ENCODE assay signal across 24 cellular contexts in genomic region chr10:70932415-70933196, GRCh38. TPM values are rescaled to one million over a fixed set of nuclear protein-coding genes. Genes with fewer than 3 reads are reported as not detected.
DNase-seq lines count a peak whose midpoint lies in the region; ATAC-seq and TF ChIP-seq lines count a peak whose summit lies in the region.
"Had no signal": no experiment of that assay in that cellular context is flagged by ENCODE, and none has a peak within 500 bp of the region (broad histone marks: within the 10 kb centered on the region; RNA-seq: fewer than 3 reads in every experiment).

No MANE protein-coding gene starts in this region.

- no peak for ATAC-seq in omental fat pad (ENCODE audit: low FRiP score)
- ATAC-seq: effector memory CD8-positive, alpha-beta T cell; GM12878; stimulated activated naive CD8-positive, alpha-beta T cell treated with anti-CD3 and anti-CD28 coated beads, Interleukin-15, Interleukin-2, amounts not matched to agents 100 U/mL and 50 U/mL, for 24 hours had no signal

- H3K9me3 ChIP-seq in BE2C, result no peaks in the 10 kb centered on the region; the same call in 1 of the 2 replicates
- no peaks in the 10 kb centered on the region for H3K9me3 ChIP-seq in prostate gland
- H3K9me3 ChIP-seq in esophagus squamous epithelium, result no peaks in the 10 kb centered on the region
- H3K9me3 ChIP-seq: esophagus muscularis mucosa, right atrium auricular region, tibial nerve had no signal

- H3K4me3 ChIP-seq in BE2C (ENCODE audit: low read depth, low read length) (no peak overlapping the region), prostate gland (no peak overlapping the region), esophagus squamous epithelium (no peak overlapping the region)
- H3K4me3 ChIP-seq: esophagus muscularis mucosa, GM12878, right atrium auricular region, SK-N-MC, tibial nerve had no signal

- DNase-seq in BE2C, result peak; percentile 30
- DNase-seq in HT-29 (ENCODE audit: low spot score), result peak; percentile 33
- peak; percentile 77 for DNase-seq in cerebellum (ENCODE audit: low spot score)
- peak; percentile 96 for DNase-seq in prostate gland (ENCODE audit: low spot score)
- no peak for DNase-seq in omental fat pad (ENCODE audit: low spot score)
- no peak for DNase-seq in NCI-H2029 (lab: John Stamatoyannopoulos, UW)
- DNase-seq in esophagus squamous epithelium (lab: John Stamatoyannopoulos, UW), result no peak
- DNase-seq: activated B cell treated with CpG ODN at 0.5 μM for 24 hours; activated CD4-positive, alpha-beta memory T cell treated with anti-CD3 and anti-CD28 coated beads for 36 hours; brain microvascular endothelial cell; CD4-positive, alpha-beta T cell; effector memory CD8-positive, alpha-beta T cell; kidney; mammary epithelial cell; NCI-H1417; NCI-H510A; nucleus accumbens; stimulated activated CD4-positive, alpha-beta T cell treated with anti-CD3 and anti-CD28 coated beads, Interleukin-4, amount 100 ng/mL, for 4 hours; stimulated activated naive CD8-positive, alpha-beta T cell treated with anti-CD3 and anti-CD28 coated beads, Interleukin-15, Interleukin-2, amounts not matched to agents 100 U/mL and 50 U/mL, for 24 hours had no signal

- H3K27ac ChIP-seq in prostate gland (no peak overlapping the region), esophagus squamous epithelium (no peak overlapping the region)
- H3K27ac ChIP-seq: brain microvascular endothelial cell, esophagus muscularis mucosa, right atrium auricular region, SK-N-MC, tibial nerve had no signal

- no peaks in the 10 kb centered on the region for H3K36me3 ChIP-seq in BE2C
- no peaks in the 10 kb centered on the region for H3K36me3 ChIP-seq in prostate gland
- no peaks in the 10 kb centered on the region for H3K36me3 ChIP-seq in esophagus squamous epithelium
- H3K36me3 ChIP-seq: brain microvascular endothelial cell, esophagus muscularis mucosa, right atrium auricular region, tibial nerve had no signal

- H3K27me3 ChIP-seq in BE2C, result no peaks in the 10 kb centered on the region
- no peaks in the 10 kb centered on the region for H3K27me3 ChIP-seq in prostate gland (replicated peaks; ENCODE audit: insufficient read depth)
- H3K27me3 ChIP-seq in esophagus squamous epithelium, result peaks cover 0 to 36% (median 0%) of the 10 kb centered on the region in 4 donors
- H3K27me3 ChIP-seq: right atrium auricular region, tibial nerve had no signal

- TF ChIP-seq CTCF in BE2C (IDR thresholded peaks at IDR 0.05; ENCODE audit: low read depth, low read length), result no peak
- TF ChIP-seq CTCF in prostate gland (IDR thresholded peaks at IDR 0.05), result no peak
- TF ChIP-seq CTCF in omental fat pad (IDR thresholded peaks at IDR 0.05), result no peak
- no peak for TF ChIP-seq CTCF in esophagus squamous epithelium (IDR thresholded peaks at IDR 0.05)

- peaks cover 7% of the 10 kb centered on the region for H3K4me1 ChIP-seq in BE2C
- no peaks in the 10 kb centered on the region for H3K4me1 ChIP-seq in prostate gland (replicated peaks)
- H3K4me1 ChIP-seq in esophagus squamous epithelium, result peaks cover 6 to 15% (median 7%) of the 10 kb centered on the region in 3 donors
- H3K4me1 ChIP-seq: esophagus muscularis mucosa, tibial nerve had no signal

- intact Hi-C loops in prostate gland (cut with DNase I), result no loop called here
- intact Hi-C loops in esophagus squamous epithelium (cut with DNase I), result no loop called here

- no peak for TF ChIP-seq POLR2A in prostate gland (IDR thresholded peaks at IDR 0.05)
- no peak for TF ChIP-seq POLR2A in esophagus squamous epithelium (IDR thresholded peaks at IDR 0.05)

- 17% methylated on average over 9 of the region's 9 CpGs for WGBS in prostate gland
- 17 to 62% methylated on average over 1 to 8 of the region's 9 CpGs for whole genome bisulfite sequencing in esophagus squamous epithelium, 2 donors

RNA-seq across cellular contexts. Expression of gene PCBD1, which starts 44.2 kb away (rescaled TPM):
- 93.5 TPM for polyA plus RNA-seq in BE2C (2012; ENCODE audit: insufficient read depth, insufficient read length, low read depth)
- 147 TPM in 2 replicates for total RNA-seq in HT-29 (2014; rRNA removed; shearing (Covaris generic))
- total RNA-seq in cerebellum (11.6 TPM), prostate gland (100 to 1,000 TPM in 1 of 2 donors, 10 to 100 TPM in 1; 87.4 to 121 TPM), omental fat pad (10 to 100 TPM; 47.0 to 77.2 (median 64.3) TPM), esophagus squamous epithelium (10 to 100 TPM; 26.2 to 56.3 (median 41.5) TPM)

Comparison
In these comparisons a context has a peak if more than half of its experiments do, and no peak if none do; other contexts are left out.
1. DNase-seq: peak in BE2C (single experiment), HT-29 (single experiment), cerebellum (single experiment) and prostate gland (single experiment); none in omental fat pad (single experiment), NCI-H2029 (single experiment) and esophagus squamous epithelium (single experiment).